Comparison of ENCODE assay signal across 8 cellular contexts in genomic region chr2:69306612-69306896, GRCh38.
DNase-seq lines count a peak whose midpoint lies in the region; ATAC-seq and TF ChIP-seq lines count a peak whose summit lies in the region.

No MANE protein-coding gene starts in this region.

- H3K4me2 ChIP-seq in mammary epithelial cell (ENCODE audit: insufficient read depth, low read depth, low read length): peak overlapping the region; percentile 93

- DNase-seq in cardiac muscle cell (ENCODE audit: low read depth in 1 of 2, low spot score in 1 of 2) (no peak), left cardiac atrium (no peak), mammary epithelial cell (no peak), uterus (no peak), NCI-H748 treated with DMSO at 0.1 percent for 48 hours (lab: John Stamatoyannopoulos, UW) (no peak)

- dilution Hi-C loops in mammary epithelial cell (cut with HindIII; ENCODE audit: low sequenced_read_pairs): no loop called here

- no CpG with 5 or more reads among the region's 24 CpGs for WGBS in mammary epithelial cell (ENCODE audit: low coverage, missing lambda C conversion rate)

- intact Hi-C loops in left cardiac atrium (cut with DNase I) (loop anchor here (2.0 to 5.0 kb wide), 4 partner anchors 129 to 364 kb away; partner anchors contain the start of gene ANTXR1 (in 2 of the 2)), mammary epithelial cell (cut with micrococcal nuclease) (loop anchor here (5.0 kb wide), 1 partner anchor 129 kb away; no protein-coding TSS in a partner anchor), uterus (cut with DNase I; ENCODE audit: low total_unique reads) (loop anchor here (5.0 kb wide), 1 partner anchor 294 kb away; the partner anchor contains the start of gene ANTXR1)

- H3K27ac ChIP-seq in cardiac muscle cell (no peak overlapping the region), mammary epithelial cell (ENCODE audit: insufficient read depth, low read depth, low read length) (no peak overlapping the region), mucosa of rectum (ENCODE audit: low read depth in 2 of 2, low read length in 2 of 2) (peak overlapping the region; percentile 61 to 63), uterus (peak overlapping the region; percentile 89 to 97)

- no TSS peak for BruUV-seq in mammary epithelial cell (replicated peaks; lab: Mats Ljungman, UMichigan)

- H3K9ac ChIP-seq in mammary epithelial cell (ENCODE audit: insufficient read depth, low read length): no peak overlapping the region
- H3K9ac ChIP-seq in mucosa of rectum (ENCODE audit: low read depth in 1 of 2, low read length in 2 of 2): peak overlapping the region; percentile 58 to 78

- peak overlapping the region; percentile 98 for H2AFZ ChIP-seq in mammary epithelial cell (ENCODE audit: low read depth, low read length)

- CTCF ChIA-PET in mammary epithelial cell (lab: Charles Lee; ENCODE audit: low non-redundant PET): interaction anchor here (0.5 to 0.6 kb wide), 2 partner anchors 69 to 339 kb away, joined by 3 read pairs; no protein-coding TSS in a partner anchor

- H3K9me3 ChIP-seq in cardiac muscle cell (ENCODE audit: low read depth) (no peaks in the 10 kb centered on the region), mammary epithelial cell (replicated peaks; ENCODE audit: insufficient read depth, low read length) (peaks cover 6% of the 10 kb centered on the region), mucosa of rectum (ENCODE audit: control insufficient read depth in 2 of 2, low read length in 2 of 2) (peaks cover 0 to 3% of the 10 kb centered on the region in 2 donors), uterus (no peaks in the 10 kb centered on the region)

- H3K27me3 ChIP-seq in cardiac muscle cell: peaks cover 33% of the 10 kb centered on the region
- H3K27me3 ChIP-seq in mammary epithelial cell (ENCODE audit: insufficient read depth, low read length): no peaks in the 10 kb centered on the region
- H3K27me3 ChIP-seq in mucosa of rectum (ENCODE audit: control insufficient read depth in 2 of 2, insufficient read depth in 2 of 2, low read length in 2 of 2): no peaks in the 10 kb centered on the region
- no peaks in the 10 kb centered on the region for H3K27me3 ChIP-seq in uterus

- in situ Hi-C loops in mammary epithelial cell (cut with MboI; ENCODE audit: low sequenced_read_pairs in 2 of 2): loop anchor here (5.0 to 10.0 kb wide), 2 partner anchors 282 to 294 kb away; partner anchors contain the start of gene ANTXR1 (in 1 of the 2)

- TF ChIP-seq CTCF in cardiac muscle cell (IDR thresholded peaks at IDR 0.05; ENCODE audit: low read depth, low read length) (no peak), mammary epithelial cell (conservative IDR thresholded peaks at IDR 0.05 in 1 of 2, IDR thresholded peaks at IDR 0.05 in 1 of 2; ENCODE audit: extremely low read depth in 1 of 2, insufficient read depth in 1 of 2, low read depth in 1 of 2, low read length in 2 of 2) (no peak), uterus (IDR thresholded peaks at IDR 0.05) (no peak)

- H4K20me1 ChIP-seq in mammary epithelial cell (ENCODE audit: insufficient read depth, low read length): no peaks in the 10 kb centered on the region

- ATAC-seq in left cardiac atrium (no peak), HG02571 (IDR thresholded peaks at IDR 0.05; ENCODE audit: unreplicated experiment) (no peak), GM18511 (IDR thresholded peaks at IDR 0.05; ENCODE audit: unreplicated experiment) (no peak)

- peak in 1 of 2 donors; percentile 13 for TF ChIP-seq POLR2A in uterus (IDR thresholded peaks at IDR 0.05)

- H3K4me1 ChIP-seq in cardiac muscle cell (ENCODE audit: low read depth) (no peaks in the 10 kb centered on the region), mammary epithelial cell (ENCODE audit: insufficient read depth, low read length) (peaks cover 19% of the 10 kb centered on the region), mucosa of rectum (ENCODE audit: control insufficient read depth in 2 of 2, insufficient read depth in 2 of 2, low read length in 2 of 2) (peaks cover 35 to 54% of the 10 kb centered on the region in 2 donors), uterus (peaks cover 0 to 7% of the 10 kb centered on the region in 2 donors)

- H3K4me3 ChIP-seq in cardiac muscle cell: peak overlapping the region; percentile 40
- peak overlapping the region; percentile 55 to 70 (median 65) for H3K4me3 ChIP-seq in mammary epithelial cell (replicated peaks in 1 of 3; ENCODE audit: insufficient read depth in 1 of 3, low read depth in 2 of 3, low read length in 3 of 3)
- peak overlapping the region; percentile 69 to 81 for H3K4me3 ChIP-seq in mucosa of rectum (ENCODE audit: low read length in 2 of 2)
- peak overlapping the region; percentile 57 to 63 for H3K4me3 ChIP-seq in uterus

- H3K36me3 ChIP-seq in cardiac muscle cell: no peaks in the 10 kb centered on the region
- H3K36me3 ChIP-seq in mammary epithelial cell (ENCODE audit: insufficient read depth, low read length): no peaks in the 10 kb centered on the region
- H3K36me3 ChIP-seq in mucosa of rectum (ENCODE audit: control insufficient read depth in 2 of 2, insufficient read depth in 2 of 2, low read length in 2 of 2): no peaks in the 10 kb centered on the region
- H3K36me3 ChIP-seq in uterus: no peaks in the 10 kb centered on the region

- H3K79me2 ChIP-seq in mammary epithelial cell (ENCODE audit: insufficient read depth, low read length): no peaks in the 10 kb centered on the region

Comparison
In these comparisons a context has a peak if more than half of its experiments do, and no peak if none do; other contexts are left out.
1. H3K27ac ChIP-seq: peak in mucosa of rectum (2 of 2) and uterus (2 of 2); none in cardiac muscle cell (single experiment) and mammary epithelial cell (single experiment).
2. Peak in every context shown above with its lines, with median percentiles within 50 percentile points of each other: H3K4me3 ChIP-seq.